29 cellular contexts compared by ENCODE assay signal in the genomic region with DNA sequence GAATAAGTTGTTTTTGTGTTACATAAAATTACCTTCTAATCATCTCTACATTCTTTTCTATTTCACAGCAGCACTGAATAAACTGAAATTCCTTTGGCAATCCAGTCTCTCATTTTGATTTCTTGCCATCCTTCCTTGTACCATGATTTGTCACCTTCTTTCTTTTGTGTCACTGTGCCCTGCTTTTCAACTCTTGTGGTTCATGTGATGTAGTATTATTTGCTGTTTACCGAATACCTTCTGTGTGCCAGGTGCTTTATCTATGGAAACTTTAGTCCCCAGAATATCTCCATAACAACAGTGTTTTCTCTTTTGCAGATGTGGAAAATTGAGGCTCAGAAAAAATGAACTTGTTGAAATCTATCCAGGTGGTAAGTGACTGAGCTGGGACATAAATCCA.
"Had no signal": no experiment of that assay in that cellular context is flagged by ENCODE, and none has a peak within 500 bp of the region (broad histone marks: within the 10 kb centered on the region; RNA-seq: fewer than 3 reads in every experiment).

No MANE protein-coding gene starts in this region.

- H3K27me3 ChIP-seq: body of pancreas, colonic mucosa, esophagus squamous epithelium, gastroesophageal sphincter, heart right ventricle, hepatocyte had no signal

- H3K4me1 ChIP-seq: body of pancreas, colonic mucosa, esophagus squamous epithelium, gastroesophageal sphincter, heart right ventricle had no signal

- DNase-seq: activated B cell treated with CpG ODN at 0.5 μM for 24 hours; activated CD4-positive, alpha-beta T cell treated with anti-CD3 and anti-CD28 coated beads for 48 hours; activated CD4-positive, alpha-beta T cell treated with anti-CD3 and anti-CD28 coated beads, Interleukin-2, amount 50 U/mL, for 1 hour; activated CD4-positive, alpha-beta T cell treated with anti-CD3 and anti-CD28 coated beads, Interleukin-2, amount 50 U/mL, for 48 hours; activated CD8-positive, alpha-beta memory T cell treated with anti-CD3 and anti-CD28 coated beads for 24 hours; activated CD8-positive, alpha-beta T cell treated with anti-CD3 and anti-CD28 coated beads for 36 hours; activated effector memory CD4-positive, alpha-beta T cell treated with Interleukin-2 at 50 U/mL for 16 hours; activated gamma-delta T cell treated with Interleukin-2 at 50 U/mL for 16 hours; activated naive CD4-positive, alpha-beta T cell treated with anti-CD3 and anti-CD28 coated beads, Interleukin-2, amount 50 U/mL, for 16 hours; activated naive CD4-positive, alpha-beta T cell treated with Interleukin-2 at 50 U/mL for 16 hours; activated T-cell treated with anti-CD3 and anti-CD28 coated beads, Interleukin-2, amount 50 U/mL, for 4 hours; amniotic stem cell; anterior cingulate cortex; body of pancreas; central memory CD4-positive, alpha-beta T cell; cerebellar nuclear complex; colonic mucosa; effector CD8-positive, alpha-beta T cell; esophagus squamous epithelium; foreskin melanocyte; heart right ventricle; T1000; WERI-Rb-1 had no signal

- H3K27ac ChIP-seq: body of pancreas, cardiac muscle cell, colonic mucosa, epithelial cell of prostate, esophagus squamous epithelium, gastroesophageal sphincter, heart right ventricle, hepatocyte, WERI-Rb-1 had no signal

- ATAC-seq: activated CD4-positive, CD25-positive, alpha-beta regulatory T cell treated with anti-CD3 and anti-CD28 coated beads, Interleukin-2, amount 50 U/mL, for 24 hours; activated CD8-positive, alpha-beta T cell treated with anti-CD3 and anti-CD28 coated beads for 36 hours; activated T-cell treated with anti-CD3 and anti-CD28 coated beads, Interleukin-2, amount 50 U/mL, for 4 hours; activated T-helper 17 cell treated with anti-CD3 and anti-CD28 coated beads, Interleukin-2, amount 50 U/mL, for 72 hours; body of pancreas; gastroesophageal sphincter; heart right ventricle had no signal

- H3K9me3 ChIP-seq: body of pancreas, colonic mucosa, esophagus squamous epithelium, gastroesophageal sphincter had no signal

- H3K4me3 ChIP-seq: body of pancreas, cardiac muscle cell, colonic mucosa, esophagus squamous epithelium, gastroesophageal sphincter, heart right ventricle, hepatocyte had no signal
